In genomic region chr16:28295213-28295612, GRCh38 we compare ENCODE assay signal across 18 cellular contexts. TPM values are rescaled to one million over a fixed set of nuclear protein-coding genes. Genes with fewer than 3 reads are reported as not detected.
DNase-seq lines count a peak whose midpoint lies in the region; ATAC-seq and TF ChIP-seq lines count a peak whose summit lies in the region.
"Had no signal": no experiment of that assay in that cellular context is flagged by ENCODE, and none has a peak within 500 bp of the region (broad histone marks: within the 10 kb centered on the region; RNA-seq: fewer than 3 reads in every experiment).

No MANE protein-coding gene starts in this region.

- DNase-seq in CD4-positive, alpha-beta T cell: no peak
- DNase-seq in G401 (ENCODE audit: low spot score) (peak; percentile 41), nephron progenitor cell (no peak), NCI-H1105 treated with DMSO at 0.1 percent for 48 hours (lab: John Stamatoyannopoulos, UW) (no peak), psoas muscle (no peak), T-helper 1 cell (no peak)
- DNase-seq: activated naive CD4-positive, alpha-beta T cell treated with anti-CD3 and anti-CD28 coated beads for 36 hours; dermis blood vessel endothelial cell; Karpas-422; left ventricle myocardium superior; NCI-H1105; thyroid gland had no signal

- no peak overlapping the region for H3K27ac ChIP-seq in CD4-positive, alpha-beta T cell (ENCODE audit: low read depth, low read length)
- no peak overlapping the region for H3K27ac ChIP-seq in psoas muscle
- H3K27ac ChIP-seq: breast epithelium, prostate gland, thyroid gland had no signal

- in situ Hi-C loops in G401 (cut with HindIII; ENCODE audit: low sequenced_read_pairs): no loop called here

- intact Hi-C loops in CD4-positive, alpha-beta T cell (cut with DNase I, micrococcal nuclease): loop anchor here in 1 of 2 experiments (2.0 kb wide), 1 partner anchor 16 kb away; no protein-coding TSS in a partner anchor
- intact Hi-C loops in psoas muscle (cut with DNase I): no loop called here

- H3K36me3 ChIP-seq in psoas muscle (ENCODE audit: insufficient read depth in 1 of 2, low read depth in 1 of 2): no peaks in the 10 kb centered on the region
- H3K36me3 ChIP-seq: breast epithelium, HAP-1, prostate gland, thyroid gland had no signal

- CTCF ChIA-PET in CD4-positive, alpha-beta T cell (lab: Charles Lee): no interaction called here

- ATAC-seq in CD4-positive, alpha-beta T cell (ENCODE audit: poor library complexity): no peak
- ATAC-seq in psoas muscle: no peak
- ATAC-seq: left ventricle myocardium superior had no signal

- 70 to 82% (median 72%) methylated on average over 10 of the region's 10 CpGs for WGBS in psoas muscle, 3 donors

- no peaks in the 10 kb centered on the region for H3K27me3 ChIP-seq in CD4-positive, alpha-beta T cell (ENCODE audit: control insufficient read depth, insufficient read depth, low read length)
- no peaks in the 10 kb centered on the region for H3K27me3 ChIP-seq in psoas muscle (ENCODE audit: insufficient read depth in 3 of 3, low read length in 2 of 3)
- H3K27me3 ChIP-seq: breast epithelium, thyroid gland had no signal

- TF ChIP-seq CTCF in CD4-positive, alpha-beta T cell (IDR thresholded peaks at IDR 0.05): no peak
- TF ChIP-seq CTCF in brain (conservative IDR thresholded peaks at IDR 0.05) (no peak), nephron progenitor cell (IDR thresholded peaks at IDR 0.05) (no peak), psoas muscle (IDR thresholded peaks at IDR 0.05) (no peak)

- H3K9me3 ChIP-seq in CD4-positive, alpha-beta T cell (ENCODE audit: control insufficient read depth, low read length): no peaks in the 10 kb centered on the region
- H3K9me3 ChIP-seq in psoas muscle: no peaks in the 10 kb centered on the region
- H3K9me3 ChIP-seq: breast epithelium, HAP-1, prostate gland, thyroid gland had no signal

- no peaks in the 10 kb centered on the region for H3K9me3 Mint-ChIP-seq in CD4-positive, alpha-beta T cell
- peaks cover 0 to 3% (median 0%) of the 10 kb centered on the region in 5 experiments for H3K9me3 Mint-ChIP-seq in brain
- no peaks in the 10 kb centered on the region for H3K9me3 Mint-ChIP-seq in nephron progenitor cell
- H3K9me3 Mint-ChIP-seq: activated naive CD4-positive, alpha-beta T cell treated with anti-CD3 and anti-CD28 coated beads for 36 hours had no signal

- H3K27me3 Mint-ChIP-seq in CD4-positive, alpha-beta T cell: no peaks in the 10 kb centered on the region
- H3K27me3 Mint-ChIP-seq in brain (peaks cover 11% of the 10 kb centered on the region), nephron progenitor cell (ENCODE audit: low read depth, poor library complexity) (no peaks in the 10 kb centered on the region)

- POLR2A ChIA-PET in CD4-positive, alpha-beta T cell (lab: Charles Lee): interaction anchor here (1.1 to 7.4 kb wide), 3 partner anchors 14 to 18 kb away, joined by 3 to 50 read pairs (median 5); no protein-coding TSS in a partner anchor

- H3K4me3 Mint-ChIP-seq in CD4-positive, alpha-beta T cell: peak overlapping the region; percentile 85
- H3K4me3 Mint-ChIP-seq in brain (peak overlapping the region; percentile 84 to 98 (median 84)), nephron progenitor cell (peak overlapping the region; percentile 93)
- H3K4me3 Mint-ChIP-seq: activated naive CD4-positive, alpha-beta T cell treated with anti-CD3 and anti-CD28 coated beads for 36 hours had no signal

- H3K36me3 Mint-ChIP-seq in CD4-positive, alpha-beta T cell (ENCODE audit: low read depth): peaks cover 24% of the 10 kb centered on the region
- H3K36me3 Mint-ChIP-seq in brain (peaks cover 31% of the 10 kb centered on the region), nephron progenitor cell (ENCODE audit: low read depth) (peaks cover 25% of the 10 kb centered on the region)

- peak overlapping the region; percentile 69 for H3K27ac Mint-ChIP-seq in CD4-positive, alpha-beta T cell
- H3K27ac Mint-ChIP-seq in brain (peak overlapping the region; percentile 17 to 99 (median 87)), nephron progenitor cell (no peak overlapping the region)
- H3K27ac Mint-ChIP-seq: activated naive CD4-positive, alpha-beta T cell treated with anti-CD3 and anti-CD28 coated beads for 36 hours had no signal

- H3K4me3 ChIP-seq in psoas muscle: no peak overlapping the region
- H3K4me3 ChIP-seq: breast epithelium, HAP-1, prostate gland, smooth muscle cell, thyroid gland had no signal

- H3K4me1 ChIP-seq in psoas muscle: peaks cover 11% of the 10 kb centered on the region
- H3K4me1 ChIP-seq: breast epithelium, prostate gland had no signal

- peaks cover 69% of the 10 kb centered on the region for H3K4me1 Mint-ChIP-seq in CD4-positive, alpha-beta T cell (ENCODE audit: low read depth)
- peaks cover 67% of the 10 kb centered on the region for H3K4me1 Mint-ChIP-seq in brain
- H3K4me1 Mint-ChIP-seq in nephron progenitor cell: peaks cover 40% of the 10 kb centered on the region

RNA-seq across cellular contexts. Expression of gene SBK1, which starts 2.9 kb away (rescaled TPM):
- 10 to 100 TPM; 13.0 to 13.5 TPM for total RNA-seq in CD4-positive, alpha-beta T cell
- 3.4 and 4.7 TPM in 2 replicates for total RNA-seq in G401 (2014; rRNA removed; shearing (Covaris generic))
- polyA plus RNA-seq in brain (ENCODE audit: insufficient read depth, low read depth, low replicate concordance) (80.1 TPM), psoas muscle (1 to 10 TPM; 1.3 to 5.3 (median 1.9) TPM)
- total RNA-seq in psoas muscle: 10 to 100 TPM in 2 of 4 donors, 1 to 10 TPM in 2; 2.5 to 20.6 (median 9.2) TPM
- total RNA-seq: RPMI7951 had no signal
